28 cellular contexts compared by ENCODE assay signal in the genomic region with DNA sequence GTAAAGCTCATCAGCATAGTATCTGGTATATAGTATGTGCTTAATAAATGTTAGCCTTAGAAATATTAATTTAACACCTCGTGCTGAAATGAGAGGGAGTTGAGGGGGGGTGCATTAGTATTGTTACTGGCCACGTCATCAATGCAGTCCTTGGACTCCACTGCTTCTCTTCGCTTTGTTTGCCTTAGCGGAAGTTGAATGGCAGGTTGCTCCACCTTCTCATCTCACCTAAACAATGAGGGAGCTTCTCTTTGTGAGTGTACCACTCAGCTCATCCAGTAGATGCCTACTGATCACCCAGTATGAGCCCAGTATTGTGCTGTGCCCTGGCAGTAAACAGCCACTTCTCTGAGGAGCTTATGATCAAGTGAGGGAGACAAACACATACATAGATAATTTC.
"Had no signal": no experiment of that assay in that cellular context is flagged by ENCODE, and none has a peak within 500 bp of the region (broad histone marks: within the 10 kb centered on the region; RNA-seq: fewer than 3 reads in every experiment).

No MANE protein-coding gene starts in this region.

- DNase-seq: activated CD4-positive, alpha-beta memory T cell treated with anti-CD3 and anti-CD28 coated beads, Interleukin-2, amount 10 ng/mL, durations not matched to agents 7 days and 5 days; activated CD4-positive, alpha-beta T cell treated with anti-CD3 and anti-CD28 coated beads for 36 hours; activated CD4-positive, alpha-beta T cell treated with anti-CD3 and anti-CD28 coated beads, Interleukin-2, amount 10 ng/mL, durations not matched to agents 24 days and 14 days; activated CD4-positive, CD25-positive, alpha-beta regulatory T cell; activated CD4-positive, CD25-positive, alpha-beta regulatory T cell treated with anti-CD3 and anti-CD28 coated beads, Interleukin-2, amount 50 U/mL, for 72 hours; activated CD8-positive, alpha-beta memory T cell treated with anti-CD3 and anti-CD28 coated beads, Interleukin-2, amount 50 U/mL, for 48 hours; activated gamma-delta T cell; activated naive CD4-positive, alpha-beta T cell; activated naive CD4-positive, alpha-beta T cell treated with anti-CD3 and anti-CD28 coated beads, Interleukin-2, amount 10 ng/mL, durations not matched to agents 7 days and 5 days; activated naive CD8-positive, alpha-beta T cell treated with anti-CD3 and anti-CD28 coated beads, Interleukin-2, amount 10 ng/mL, durations not matched to agents 7 days and 5 days; activated T-cell treated with anti-CD3 and anti-CD28 coated beads for 4 hours; activated T-cell treated with anti-CD3 and anti-CD28 coated beads, Interleukin-2, amount 50 U/mL, for 24 hours; activated T-cell treated with anti-CD3 and anti-CD28 coated beads, Interleukin-2, amount 50 U/mL, for 72 hours; central memory CD4-positive, alpha-beta T cell; cerebellar nuclear complex; colonic mucosa; effector CD8-positive, alpha-beta T cell; foreskin keratinocyte; gastrocnemius medialis; glutamatergic neuron; heart left ventricle; hypothalamus had no signal

- H3K27me3 ChIP-seq: ascending aorta, breast epithelium, colonic mucosa, esophagus muscularis mucosa, foreskin keratinocyte, gastrocnemius medialis, heart left ventricle had no signal

- H3K36me3 Mint-ChIP-seq: activated naive CD4-positive, alpha-beta T cell treated with anti-CD3 and anti-CD28 coated beads, Interleukin-2, amount 10 ng/mL, durations not matched to agents 7 days and 5 days; activated naive CD4-positive, alpha-beta T cell treated with anti-CD3 and anti-CD28 coated beads, Interleukin-2, amount 50 U/mL, for 72 hours; activated naive CD8-positive, alpha-beta T cell treated with anti-CD3 and anti-CD28 coated beads, Interleukin-2, amount 10 ng/mL, durations not matched to agents 7 days and 5 days had no signal

- ATAC-seq: activated CD4-positive, alpha-beta T cell treated with anti-CD3 and anti-CD28 coated beads for 36 hours; activated naive CD4-positive, alpha-beta T cell treated with anti-CD3 and anti-CD28 coated beads, Interleukin-2, amount 50 U/mL, for 72 hours; activated T-cell treated with anti-CD3 and anti-CD28 coated beads, Interleukin-2, amount 50 U/mL, for 72 hours; foreskin keratinocyte; gastrocnemius medialis; heart left ventricle had no signal

- H3K4me3 ChIP-seq: ascending aorta, breast epithelium, cardiac muscle cell, colonic mucosa, esophagus muscularis mucosa, gastrocnemius medialis, heart left ventricle had no signal

- H3K27ac Mint-ChIP-seq: activated CD4-positive, alpha-beta memory T cell treated with anti-CD3 and anti-CD28 coated beads, Interleukin-2, amount 10 ng/mL, durations not matched to agents 7 days and 5 days; activated CD4-positive, alpha-beta T cell treated with anti-CD3 and anti-CD28 coated beads for 36 hours; activated CD4-positive, alpha-beta T cell treated with anti-CD3 and anti-CD28 coated beads, Interleukin-2, amount 10 ng/mL, durations not matched to agents 24 days and 14 days; activated naive CD4-positive, alpha-beta T cell treated with anti-CD3 and anti-CD28 coated beads, Interleukin-2, amount 10 ng/mL, durations not matched to agents 7 days and 5 days; activated naive CD4-positive, alpha-beta T cell treated with anti-CD3 and anti-CD28 coated beads, Interleukin-2, amount 50 U/mL, for 72 hours; activated naive CD8-positive, alpha-beta T cell treated with anti-CD3 and anti-CD28 coated beads, Interleukin-2, amount 10 ng/mL, durations not matched to agents 7 days and 5 days; activated T-cell treated with anti-CD3 and anti-CD28 coated beads, Interleukin-2, amount 50 U/mL, for 24 hours; activated T-cell treated with anti-CD3 and anti-CD28 coated beads, Interleukin-2, amount 50 U/mL, for 72 hours; brain had no signal

- H3K4me1 ChIP-seq: breast epithelium, colonic mucosa had no signal

- H3K27me3 Mint-ChIP-seq: activated CD4-positive, alpha-beta memory T cell treated with anti-CD3 and anti-CD28 coated beads, Interleukin-2, amount 10 ng/mL, durations not matched to agents 7 days and 5 days; activated CD4-positive, alpha-beta T cell treated with anti-CD3 and anti-CD28 coated beads for 36 hours; activated naive CD4-positive, alpha-beta T cell treated with anti-CD3 and anti-CD28 coated beads, Interleukin-2, amount 10 ng/mL, durations not matched to agents 7 days and 5 days; activated T-cell treated with anti-CD3 and anti-CD28 coated beads, Interleukin-2, amount 50 U/mL, for 24 hours had no signal

- H3K4me3 Mint-ChIP-seq: activated CD4-positive, alpha-beta memory T cell treated with anti-CD3 and anti-CD28 coated beads, Interleukin-2, amount 10 ng/mL, durations not matched to agents 7 days and 5 days; activated CD4-positive, alpha-beta T cell treated with anti-CD3 and anti-CD28 coated beads for 36 hours; activated CD4-positive, alpha-beta T cell treated with anti-CD3 and anti-CD28 coated beads, Interleukin-2, amount 10 ng/mL, durations not matched to agents 24 days and 14 days; activated naive CD4-positive, alpha-beta T cell treated with anti-CD3 and anti-CD28 coated beads, Interleukin-2, amount 10 ng/mL, durations not matched to agents 7 days and 5 days; activated naive CD8-positive, alpha-beta T cell treated with anti-CD3 and anti-CD28 coated beads, Interleukin-2, amount 10 ng/mL, durations not matched to agents 7 days and 5 days; activated T-cell treated with anti-CD3 and anti-CD28 coated beads, Interleukin-2, amount 50 U/mL, for 24 hours; activated T-cell treated with anti-CD3 and anti-CD28 coated beads, Interleukin-2, amount 50 U/mL, for 72 hours; brain had no signal

- H3K36me3 ChIP-seq: ascending aorta, breast epithelium, cardiac muscle cell, colonic mucosa had no signal

- H3K9me3 Mint-ChIP-seq: activated CD4-positive, alpha-beta memory T cell treated with anti-CD3 and anti-CD28 coated beads, Interleukin-2, amount 10 ng/mL, durations not matched to agents 7 days and 5 days; activated CD4-positive, alpha-beta T cell treated with anti-CD3 and anti-CD28 coated beads, Interleukin-2, amount 10 ng/mL, durations not matched to agents 24 days and 14 days; activated naive CD4-positive, alpha-beta T cell treated with anti-CD3 and anti-CD28 coated beads, Interleukin-2, amount 10 ng/mL, durations not matched to agents 7 days and 5 days; activated naive CD4-positive, alpha-beta T cell treated with anti-CD3 and anti-CD28 coated beads, Interleukin-2, amount 50 U/mL, for 72 hours; activated naive CD8-positive, alpha-beta T cell treated with anti-CD3 and anti-CD28 coated beads, Interleukin-2, amount 10 ng/mL, durations not matched to agents 7 days and 5 days; activated T-cell treated with anti-CD3 and anti-CD28 coated beads, Interleukin-2, amount 50 U/mL, for 24 hours; activated T-cell treated with anti-CD3 and anti-CD28 coated beads, Interleukin-2, amount 50 U/mL, for 72 hours; brain had no signal

- H3K9me3 ChIP-seq: ascending aorta, breast epithelium, colonic mucosa, esophagus muscularis mucosa, gastrocnemius medialis, heart left ventricle had no signal
